In genomic region chr6:6566766-6567165, GRCh38 we compare ENCODE assay signal across 23 cellular contexts. TPM values are rescaled to one million over a fixed set of nuclear protein-coding genes. Genes with fewer than 3 reads are reported as not detected.
"Had no signal": no experiment of that assay in that cellular context is flagged by ENCODE, and none has a peak within 500 bp of the region (broad histone marks: within the 10 kb centered on the region; RNA-seq: fewer than 3 reads in every experiment).

No MANE protein-coding gene starts in this region.

- H3K27ac Mint-ChIP-seq: nephron; neural progenitor cell; progenitor cell of endocrine pancreas; stimulated activated effector memory CD8-positive, alpha-beta T cell treated with anti-CD3 and anti-CD28 coated beads, Interleukin-12 subunit alpha, Interleukin-12 subunit beta, amount 100 ng/mL, for 72 hours; stimulated activated naive B cell treated with anti-CD40 and anti-IgM and Interleukin-4, amounts not matched to agents 10 μg/mL and 1 μg/mL and 100 μg/mL, for 72 hours; stimulated activated naive CD8-positive, alpha-beta T cell treated with anti-CD3 and anti-CD28 coated beads, Interleukin-15, Interleukin-2, amounts not matched to agents 100 ng/mL and 50 ng/mL, for 24 hours had no signal

- ATAC-seq: psoas muscle; right cardiac atrium; right lobe of liver; stimulated activated effector memory CD8-positive, alpha-beta T cell treated with anti-CD3 and anti-CD28 coated beads, Interleukin-12 subunit alpha, Interleukin-12 subunit beta, amount 100 ng/mL, for 72 hours; stimulated activated naive B cell treated with anti-CD40 and anti-IgM and Interleukin-4, amounts not matched to agents 10 μg/mL and 1 μg/mL and 100 μg/mL, for 72 hours had no signal

- H3K9me3 Mint-ChIP-seq: stimulated activated effector memory CD8-positive, alpha-beta T cell treated with anti-CD3 and anti-CD28 coated beads, Interleukin-12 subunit alpha, Interleukin-12 subunit beta, amount 100 ng/mL, for 72 hours; stimulated activated naive CD8-positive, alpha-beta T cell treated with anti-CD3 and anti-CD28 coated beads, Interleukin-15, Interleukin-2, amounts not matched to agents 100 ng/mL and 50 ng/mL, for 24 hours had no signal

- DNase-seq: occipital lobe; ovary; posterior cingulate gyrus; psoas muscle; right cardiac atrium; right lobe of liver; sigmoid colon; small intestine; stimulated activated CD4-positive, alpha-beta T cell treated with anti-CD3 and anti-CD28 coated beads, Interleukin-15, amount 100 ng/mL, for 24 hours; stimulated activated CD4-positive, alpha-beta T cell treated with anti-CD3 and anti-CD28 coated beads, Interleukin-2, amount 100 ng/mL, for 24 hours; stimulated activated CD4-positive, alpha-beta T cell treated with anti-CD3 and anti-CD28 coated beads, Interleukin-2, amount 100 ng/mL, for 48 hours; stimulated activated CD4-positive, alpha-beta T cell treated with anti-CD3 and anti-CD28 coated beads, Interleukin-4, amount 100 ng/mL, for 24 hours; stimulated activated naive B cell treated with anti-CD40 and anti-IgM and Interleukin-4, amounts not matched to agents 10 μg/mL and 1 μg/mL and 100 μg/mL, for 72 hours; stimulated activated naive CD4-positive, alpha-beta T cell treated with Interleukin-2 at 50 U/mL for 16 hours; stomach; trophoblast cell; upper lobe of left lung had no signal

- H3K4me3 Mint-ChIP-seq: nephron; neural progenitor cell; stimulated activated effector memory CD8-positive, alpha-beta T cell treated with anti-CD3 and anti-CD28 coated beads, Interleukin-12 subunit alpha, Interleukin-12 subunit beta, amount 100 ng/mL, for 72 hours; stimulated activated naive B cell treated with anti-CD40 and anti-IgM and Interleukin-4, amounts not matched to agents 10 μg/mL and 1 μg/mL and 100 μg/mL, for 72 hours; stimulated activated naive CD8-positive, alpha-beta T cell treated with anti-CD3 and anti-CD28 coated beads, Interleukin-15, Interleukin-2, amounts not matched to agents 100 ng/mL and 50 ng/mL, for 24 hours had no signal

- H3K36me3 Mint-ChIP-seq: neural progenitor cell; stimulated activated effector memory CD8-positive, alpha-beta T cell treated with anti-CD3 and anti-CD28 coated beads, Interleukin-12 subunit alpha, Interleukin-12 subunit beta, amount 100 ng/mL, for 72 hours had no signal

- H3K27me3 Mint-ChIP-seq: stimulated activated naive B cell treated with anti-CD40 and anti-IgM and Interleukin-4, amounts not matched to agents 10 μg/mL and 1 μg/mL and 100 μg/mL, for 72 hours; stimulated activated naive CD8-positive, alpha-beta T cell treated with anti-CD3 and anti-CD28 coated beads, Interleukin-15, Interleukin-2, amounts not matched to agents 100 ng/mL and 50 ng/mL, for 24 hours had no signal

RNA-seq across cellular contexts. Expression of gene LY86, which starts 21.8 kb away (rescaled TPM):
- polyA plus RNA-seq: neural cell had no signal
